In the genomic region with DNA sequence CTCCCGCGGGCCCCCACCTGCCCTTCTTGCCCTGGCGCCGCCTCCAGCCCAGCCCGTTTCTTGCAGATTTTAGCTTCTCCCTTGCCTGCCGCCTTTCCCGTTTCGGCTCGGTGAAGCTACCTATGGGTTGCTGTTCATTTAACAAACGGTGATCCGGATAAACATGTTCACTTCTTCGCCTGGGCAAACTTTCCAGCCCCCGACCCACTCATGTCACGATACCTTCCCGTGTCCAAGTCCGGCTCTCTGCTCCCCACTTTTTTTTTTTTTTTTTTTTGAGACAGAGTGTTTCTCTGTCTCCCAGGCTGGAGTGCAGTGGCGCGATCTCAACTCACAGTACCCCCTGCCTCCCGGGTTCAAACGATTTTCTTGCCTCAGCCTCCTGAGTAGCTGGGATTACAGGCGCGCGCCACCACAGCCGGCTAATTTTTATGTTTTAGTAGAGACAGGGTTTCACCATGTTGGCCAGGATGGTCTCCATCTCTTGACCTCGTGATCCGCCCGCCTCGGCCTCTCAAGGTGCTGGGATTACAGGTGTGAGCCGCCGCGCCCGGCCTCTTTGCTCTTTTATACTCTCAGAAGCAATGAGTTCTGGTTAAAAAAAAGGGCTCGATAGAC, we compare ENCODE assay signal across 8 cellular contexts. TPM values are rescaled to one million over a fixed set of nuclear protein-coding genes. Genes with fewer than 3 reads are reported as not detected.
A peak's percentile ranks its signal among the peaks of the same experiment; 100 is the strongest.
DNase-seq lines count a peak whose midpoint lies in the region; ATAC-seq, FAIRE-seq and TF ChIP-seq lines count a peak whose summit lies in the region.

No MANE protein-coding gene starts in this region.

- H3K4me3 Mint-ChIP-seq in CD8-positive, alpha-beta T cell: peak overlapping the region; percentile 90
- H3K4me3 Mint-ChIP-seq in osteocyte (ENCODE audit: unreplicated experiment): peak overlapping the region; percentile 85

- peak overlapping the region; percentile 98 for H3K4me3 ChIP-seq in CD8-positive, alpha-beta T cell (ENCODE audit: low read depth, low read length)
- H3K4me3 ChIP-seq in esophagus muscularis mucosa: peak overlapping the region; percentile 63 to 74 (median 72)

- no peak for TF ChIP-seq CTCF in CD8-positive, alpha-beta T cell (IDR thresholded peaks at IDR 0.05)
- TF ChIP-seq CTCF in RWPE1 (conservative IDR thresholded peaks at IDR 0.05; ENCODE audit: low read depth) (no peak), esophagus muscularis mucosa (IDR thresholded peaks at IDR 0.05) (no peak), osteocyte (IDR thresholded peaks at IDR 0.05) (no peak)

- H3K9me3 Mint-ChIP-seq in CD8-positive, alpha-beta T cell: no peaks in the 10 kb centered on the region
- H3K9me3 Mint-ChIP-seq in osteocyte (ENCODE audit: unreplicated experiment): no peaks in the 10 kb centered on the region

- POLR2A ChIA-PET in CD8-positive, alpha-beta T cell (lab: Charles Lee): interaction anchor here (0.7 to 2.9 kb wide), 7 partner anchors 34 to 1024 kb away, joined by 3 to 51 read pairs (median 4); partner anchors contain the start of genes KIF5B and ZEB1
- POLR2A ChIA-PET in RWPE1 (lab: Yijun Ruan, JAX; ENCODE audit: low non-redundant PET): interaction anchor here (0.5 to 0.7 kb wide), 5 partner anchors 12 to 727 kb away, joined by 3 to 6 read pairs (median 3); no protein-coding TSS in a partner anchor

- H3K36me3 ChIP-seq in CD8-positive, alpha-beta T cell (ENCODE audit: insufficient read depth, low read length): no peaks in the 10 kb centered on the region
- no peaks in the 10 kb centered on the region for H3K36me3 ChIP-seq in esophagus muscularis mucosa

- intact Hi-C loops in CD8-positive, alpha-beta T cell (cut with DNase I, micrococcal nuclease): loop anchor here (1.0 to 10.0 kb wide), 15 partner anchors 50 to 1925 kb away; partner anchors contain the start of genes KIF5B (in 2 of the 2), ZEB1 (in 2 of the 2), ARHGAP12 (in 1 of the 2) and ITGB1 (in 1 of the 2)
- intact Hi-C loops in esophagus muscularis mucosa (cut with DNase I): loop anchor here (5.0 to 10.0 kb wide), 4 partner anchors 50 to 732 kb away; no protein-coding TSS in a partner anchor

- H3K9me3 ChIP-seq in CD8-positive, alpha-beta T cell (ENCODE audit: low read length): no peaks in the 10 kb centered on the region
- H3K9me3 ChIP-seq in esophagus muscularis mucosa: no peaks in the 10 kb centered on the region

- DNase-seq in CD8-positive, alpha-beta T cell: no peak
- DNase-seq in RWPE1 (ENCODE audit: low spot score): no peak
- no peak for DNase-seq in esophagus muscularis mucosa (ENCODE audit: extremely low spot score)
- DNase-seq in osteocyte (ENCODE audit: extremely low spot score, unreplicated experiment): no peak
- no peak for DNase-seq in T1000 (lab: John Stamatoyannopoulos, UW)
- DNase-seq in HTR-8/SVneo (ENCODE audit: insufficient read length, low spot score): no peak

- peak overlapping the region; percentile 99 for H3K27ac Mint-ChIP-seq in CD8-positive, alpha-beta T cell
- peak overlapping the region; percentile 98 for H3K27ac Mint-ChIP-seq in osteocyte (ENCODE audit: unreplicated experiment)

- no peaks in the 10 kb centered on the region for H3K27me3 Mint-ChIP-seq in CD8-positive, alpha-beta T cell (ENCODE audit: low read depth)
- no peaks in the 10 kb centered on the region for H3K27me3 Mint-ChIP-seq in osteocyte (ENCODE audit: unreplicated experiment)

- CTCF ChIA-PET in CD8-positive, alpha-beta T cell (lab: Charles Lee): interaction anchor here (0.6 to 6.1 kb wide), 8 partner anchors 11 to 738 kb away, joined by 3 to 40 read pairs (median 3); no protein-coding TSS in a partner anchor
- CTCF ChIA-PET in RWPE1 (lab: Yijun Ruan, JAX): interaction anchor here (1.0 kb wide), 1 partner anchor 306 kb away, joined by 5 read pairs; no protein-coding TSS in a partner anchor

- no peaks in the 10 kb centered on the region for H3K27me3 ChIP-seq in CD8-positive, alpha-beta T cell (ENCODE audit: insufficient read depth, low read length)
- H3K27me3 ChIP-seq in esophagus muscularis mucosa: no peaks in the 10 kb centered on the region

- H3K36me3 Mint-ChIP-seq in CD8-positive, alpha-beta T cell: peaks cover 3% of the 10 kb centered on the region
- no peaks in the 10 kb centered on the region for H3K36me3 Mint-ChIP-seq in osteocyte (ENCODE audit: unreplicated experiment)

- no peak for TF ChIP-seq EP300 in esophagus muscularis mucosa (IDR thresholded peaks at IDR 0.05)

- no peak for FAIRE-seq in HTR-8/SVneo (lab: Jason Lieb, UNC)

- TF ChIP-seq POLR2A in esophagus muscularis mucosa (IDR thresholded peaks at IDR 0.05; ENCODE audit: low read depth): no peak

- ATAC-seq in CD8-positive, alpha-beta T cell: no peak
- no peak for ATAC-seq in HG02763 (IDR thresholded peaks at IDR 0.05; ENCODE audit: unreplicated experiment)
- ATAC-seq in HG02840 (IDR thresholded peaks at IDR 0.05; ENCODE audit: low FRiP score, unreplicated experiment): no peak

- peaks cover 21% of the 10 kb centered on the region for H3K4me1 Mint-ChIP-seq in CD8-positive, alpha-beta T cell (ENCODE audit: low read depth)
- peaks cover 47% of the 10 kb centered on the region for H3K4me1 Mint-ChIP-seq in osteocyte (ENCODE audit: unreplicated experiment)

- peaks cover 20% of the 10 kb centered on the region for H3K4me1 ChIP-seq in CD8-positive, alpha-beta T cell (ENCODE audit: insufficient read depth, low read length)
- peaks cover 22 to 50% (median 47%) of the 10 kb centered on the region in 4 donors for H3K4me1 ChIP-seq in esophagus muscularis mucosa

- 39% methylated on average over 33 of the region's 33 CpGs for WGBS in esophagus muscularis mucosa

- peak overlapping the region; percentile 99 for H3K27ac ChIP-seq in CD8-positive, alpha-beta T cell (ENCODE audit: low read depth, low read length)
- peak overlapping the region; percentile 94 for H3K27ac ChIP-seq in RWPE1
- H3K27ac ChIP-seq in esophagus muscularis mucosa (replicated peaks in 1 of 4): peak overlapping the region; percentile 97 to 100 (median 98)

RNA-seq across cellular contexts. Expression of gene ZNF438, which starts 1.0 kb away (rescaled TPM):
- total RNA-seq in CD8-positive, alpha-beta T cell: 1 to 10 TPM; 1.5 to 1.7 TPM
- total RNA-seq in esophagus muscularis mucosa: 10 to 100 TPM; 11.0 to 11.6 (median 11.3) TPM
- total RNA-seq in osteocyte: 4.8 and 6.7 TPM in 2 replicates
